ENCODE assay signal across 9 cellular contexts in genomic region chr7:93036807-93037206, GRCh38.
DNase-seq lines count a peak whose midpoint lies in the region; ATAC-seq and TF ChIP-seq lines count a peak whose summit lies in the region.
"Had no signal": no experiment of that assay in that cellular context is flagged by ENCODE, and none has a peak within 500 bp of the region (broad histone marks: within the 10 kb centered on the region; RNA-seq: fewer than 3 reads in every experiment).

No MANE protein-coding gene starts in this region.

- H3K27ac Mint-ChIP-seq in activated naive CD4-positive, alpha-beta T cell treated with anti-CD3 and anti-CD28 coated beads, Interleukin-2, amount 50 U/mL, for 72 hours = peak overlapping the region; percentile 56 to 95

- in situ Hi-C loops in GM13976 (cut with MboI; ENCODE audit: low sequenced_read_pairs, unreplicated experiment) (no loop called here), brain microvascular endothelial cell (cut with HindIII; ENCODE audit: low pct_ligation_motif_present, low sequenced_read_pairs) (no loop called here)

- no peak overlapping the region for H3K4me3 ChIP-seq in brain microvascular endothelial cell (ENCODE audit: low read depth, low read length)
- H3K4me3 ChIP-seq: SJSA1 had no signal

- H3K9me3 Mint-ChIP-seq in activated naive CD4-positive, alpha-beta T cell treated with anti-CD3 and anti-CD28 coated beads, Interleukin-2, amount 50 U/mL, for 72 hours = peaks cover 0 to 19% of the 10 kb centered on the region in 2 donors

- H3K27ac ChIP-seq in brain microvascular endothelial cell = no peak overlapping the region
- H3K27ac ChIP-seq: SJSA1 had no signal

- DNase-seq in GM13976 (ENCODE audit: low spot score) (peak; percentile 46), NCI-H2227 (lab: John Stamatoyannopoulos, UW; ENCODE audit: unreplicated experiment) (no peak), NAMALWA (ENCODE audit: low spot score) (no peak), foreskin melanocyte (no peak), brain microvascular endothelial cell (no peak)
- peak in 1 of 2 donors; percentile 49 for DNase-seq in activated naive CD4-positive, alpha-beta T cell treated with anti-CD3 and anti-CD28 coated beads, Interleukin-2, amount 50 U/mL, for 72 hours (ENCODE audit: low spot score in 2 of 2)

- H3K36me3 Mint-ChIP-seq in activated naive CD4-positive, alpha-beta T cell treated with anti-CD3 and anti-CD28 coated beads, Interleukin-2, amount 50 U/mL, for 72 hours = peaks cover 1 to 37% of the 10 kb centered on the region in 2 donors

- no peak for TF ChIP-seq CTCF in GM13976 (IDR thresholded peaks at IDR 0.05; ENCODE audit: borderline replicate concordance, control extremely low read depth, extremely low read depth, insufficient read depth, missing control alignments)
- no peak for TF ChIP-seq CTCF in brain microvascular endothelial cell (IDR thresholded peaks at IDR 0.05; ENCODE audit: low read depth, low read length, missing control alignments)

- no peaks in the 10 kb centered on the region for H3K36me3 ChIP-seq in brain microvascular endothelial cell (replicated peaks)
- H3K36me3 ChIP-seq: SJSA1 had no signal

- H3K27me3 ChIP-seq in brain microvascular endothelial cell (replicated peaks) = no peaks in the 10 kb centered on the region
- H3K27me3 ChIP-seq: SJSA1 had no signal

- ATAC-seq in GM19397 (IDR thresholded peaks at IDR 0.05; ENCODE audit: unreplicated experiment) (peak; percentile 84), HG03108 (IDR thresholded peaks at IDR 0.05; ENCODE audit: unreplicated experiment) (peak; percentile 92)
- ATAC-seq in activated naive CD4-positive, alpha-beta T cell treated with anti-CD3 and anti-CD28 coated beads, Interleukin-2, amount 50 U/mL, for 72 hours = peak; percentile 97 to 98
